ENCODE assay signal across 1 cellular context in the genomic region with DNA sequence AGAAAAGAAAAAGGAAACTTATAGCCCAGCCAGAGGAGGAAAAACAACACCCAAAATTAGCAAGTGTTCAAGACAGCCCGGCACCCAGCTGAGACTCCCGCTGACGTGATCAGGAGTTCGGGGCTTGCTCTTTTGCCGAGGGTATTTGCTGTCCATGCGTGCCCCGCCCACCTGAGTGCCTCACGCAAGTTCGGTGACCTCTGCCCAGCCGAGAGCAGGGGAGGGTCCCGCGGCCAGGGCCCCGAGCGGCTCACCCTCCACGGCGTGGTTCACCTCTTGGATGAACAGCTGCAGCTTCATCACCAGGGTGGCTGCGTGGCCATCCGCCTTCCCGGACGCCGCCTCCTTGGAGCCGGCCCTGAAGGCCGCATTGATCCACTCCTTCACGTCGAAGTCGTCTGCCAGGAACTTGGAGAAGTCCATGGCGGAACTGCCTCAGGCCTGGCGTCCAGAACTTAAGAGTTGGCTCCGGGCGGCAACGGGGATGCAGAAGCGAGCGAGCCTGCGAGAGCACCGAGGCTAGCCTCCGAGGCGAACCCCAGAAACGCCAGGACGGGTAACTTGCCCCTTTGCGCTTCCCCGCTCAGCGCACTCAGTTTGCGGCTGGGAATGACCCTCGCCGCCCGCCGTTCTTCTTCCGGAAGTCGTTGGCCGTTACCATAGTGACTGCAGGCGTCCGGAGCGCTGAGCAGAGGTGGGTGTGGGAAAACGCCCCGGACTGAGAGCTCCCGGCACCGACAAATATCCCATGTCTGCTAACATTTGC.
TF ChIP-seq lines count a peak whose summit lies in the region.

A gene (minus strand): TSS at position 618 of the 766 bp plus-strand sequence. CDS start 195 bp downstream, at position 423.

TF ChIP-seq in GM12878, 131 proteins besides CTCF, POLR2A, EP300 and RAD21 (continued from another document and continues in another):
- TF ChIP-seq, protein P1, sequence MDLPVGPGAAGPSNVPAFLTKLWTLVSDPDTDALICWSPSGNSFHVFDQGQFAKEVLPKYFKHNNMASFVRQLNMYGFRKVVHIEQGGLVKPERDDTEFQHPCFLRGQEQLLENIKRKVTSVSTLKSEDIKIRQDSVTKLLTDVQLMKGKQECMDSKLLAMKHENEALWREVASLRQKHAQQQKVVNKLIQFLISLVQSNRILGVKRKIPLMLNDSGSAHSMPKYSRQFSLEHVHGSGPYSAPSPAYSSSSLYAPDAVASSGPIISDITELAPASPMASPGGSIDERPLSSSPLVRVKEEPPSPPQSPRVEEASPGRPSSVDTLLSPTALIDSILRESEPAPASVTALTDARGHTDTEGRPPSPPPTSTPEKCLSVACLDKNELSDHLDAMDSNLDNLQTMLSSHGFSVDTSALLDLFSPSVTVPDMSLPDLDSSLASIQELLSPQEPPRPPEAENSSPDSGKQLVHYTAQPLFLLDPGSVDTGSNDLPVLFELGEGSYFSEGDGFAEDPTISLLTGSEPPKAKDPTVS (IDR thresholded peaks at IDR 0.05; ENCODE audit: low read depth, low read length) = no peak
- TF ChIP-seq, protein P2, sequence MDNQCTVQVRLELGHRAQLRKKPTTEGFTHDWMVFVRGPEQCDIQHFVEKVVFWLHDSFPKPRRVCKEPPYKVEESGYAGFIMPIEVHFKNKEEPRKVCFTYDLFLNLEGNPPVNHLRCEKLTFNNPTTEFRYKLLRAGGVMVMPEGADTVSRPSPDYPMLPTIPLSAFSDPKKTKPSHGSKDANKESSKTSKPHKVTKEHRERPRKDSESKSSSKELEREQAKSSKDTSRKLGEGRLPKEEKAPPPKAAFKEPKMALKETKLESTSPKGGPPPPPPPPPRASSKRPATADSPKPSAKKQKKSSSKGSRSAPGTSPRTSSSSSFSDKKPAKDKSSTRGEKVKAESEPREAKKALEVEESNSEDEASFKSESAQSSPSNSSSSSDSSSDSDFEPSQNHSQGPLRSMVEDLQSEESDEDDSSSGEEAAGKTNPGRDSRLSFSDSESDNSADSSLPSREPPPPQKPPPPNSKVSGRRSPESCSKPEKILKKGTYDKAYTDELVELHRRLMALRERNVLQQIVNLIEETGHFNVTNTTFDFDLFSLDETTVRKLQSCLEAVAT (IDR thresholded peaks at IDR 0.05) = no peak
- TF ChIP-seq, protein P3, sequence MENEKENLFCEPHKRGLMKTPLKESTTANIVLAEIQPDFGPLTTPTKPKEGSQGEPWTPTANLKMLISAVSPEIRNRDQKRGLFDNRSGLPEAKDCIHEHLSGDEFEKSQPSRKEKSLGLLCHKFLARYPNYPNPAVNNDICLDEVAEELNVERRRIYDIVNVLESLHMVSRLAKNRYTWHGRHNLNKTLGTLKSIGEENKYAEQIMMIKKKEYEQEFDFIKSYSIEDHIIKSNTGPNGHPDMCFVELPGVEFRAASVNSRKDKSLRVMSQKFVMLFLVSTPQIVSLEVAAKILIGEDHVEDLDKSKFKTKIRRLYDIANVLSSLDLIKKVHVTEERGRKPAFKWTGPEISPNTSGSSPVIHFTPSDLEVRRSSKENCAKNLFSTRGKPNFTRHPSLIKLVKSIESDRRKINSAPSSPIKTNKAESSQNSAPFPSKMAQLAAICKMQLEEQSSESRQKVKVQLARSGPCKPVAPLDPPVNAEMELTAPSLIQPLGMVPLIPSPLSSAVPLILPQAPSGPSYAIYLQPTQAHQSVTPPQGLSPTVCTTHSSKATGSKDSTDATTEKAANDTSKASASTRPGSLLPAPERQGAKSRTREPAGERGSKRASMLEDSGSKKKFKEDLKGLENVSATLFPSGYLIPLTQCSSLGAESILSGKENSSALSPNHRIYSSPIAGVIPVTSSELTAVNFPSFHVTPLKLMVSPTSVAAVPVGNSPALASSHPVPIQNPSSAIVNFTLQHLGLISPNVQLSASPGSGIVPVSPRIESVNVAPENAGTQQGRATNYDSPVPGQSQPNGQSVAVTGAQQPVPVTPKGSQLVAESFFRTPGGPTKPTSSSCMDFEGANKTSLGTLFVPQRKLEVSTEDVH (IDR thresholded peaks at IDR 0.05; ENCODE audit: low read depth, partially characterized antibody) = no peak
- 0 out of 2 replicates have a peak, but pooled peaks have one; percentile 77 for TF ChIP-seq STAT1 (conservative IDR thresholded peaks at IDR 0.05)
- no peak for TF ChIP-seq SMAD5 (IDR thresholded peaks at IDR 0.05; ENCODE audit: low read depth)
- TF ChIP-seq, protein P4, sequence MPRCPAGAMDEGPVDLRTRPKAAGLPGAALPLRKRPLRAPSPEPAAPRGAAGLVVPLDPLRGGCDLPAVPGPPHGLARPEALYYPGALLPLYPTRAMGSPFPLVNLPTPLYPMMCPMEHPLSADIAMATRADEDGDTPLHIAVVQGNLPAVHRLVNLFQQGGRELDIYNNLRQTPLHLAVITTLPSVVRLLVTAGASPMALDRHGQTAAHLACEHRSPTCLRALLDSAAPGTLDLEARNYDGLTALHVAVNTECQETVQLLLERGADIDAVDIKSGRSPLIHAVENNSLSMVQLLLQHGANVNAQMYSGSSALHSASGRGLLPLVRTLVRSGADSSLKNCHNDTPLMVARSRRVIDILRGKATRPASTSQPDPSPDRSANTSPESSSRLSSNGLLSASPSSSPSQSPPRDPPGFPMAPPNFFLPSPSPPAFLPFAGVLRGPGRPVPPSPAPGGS (IDR thresholded peaks at IDR 0.05; ENCODE audit: borderline replicate concordance, insufficient read depth, low read depth, low read length, poor library complexity, severe bottlenecking) = peak; percentile 51
- TF ChIP-seq ASH2L (IDR thresholded peaks at IDR 0.05; ENCODE audit: borderline replicate concordance, low read depth) = no peak
- TF ChIP-seq RBBP5 (conservative IDR thresholded peaks at IDR 0.05) = no peak
- no peak for TF ChIP-seq PAX8 (IDR thresholded peaks at IDR 0.05)
- TF ChIP-seq YBX1 (IDR thresholded peaks at IDR 0.05) = no peak
- TF ChIP-seq FOS (IDR thresholded peaks at IDR 0.05; ENCODE audit: borderline replicate concordance, extremely low read depth, insufficient read length) = no peak
- peak; percentile 95 for TF ChIP-seq NR2F1 (conservative IDR thresholded peaks at IDR 0.05)
- TF ChIP-seq ZNF207 (IDR thresholded peaks at IDR 0.05; ENCODE audit: borderline replicate concordance) = peak; percentile 69
- TF ChIP-seq SMC3 (IDR thresholded peaks at IDR 0.05; ENCODE audit: borderline replicate concordance, low read length) = no peak
- TF ChIP-seq, protein P5, sequence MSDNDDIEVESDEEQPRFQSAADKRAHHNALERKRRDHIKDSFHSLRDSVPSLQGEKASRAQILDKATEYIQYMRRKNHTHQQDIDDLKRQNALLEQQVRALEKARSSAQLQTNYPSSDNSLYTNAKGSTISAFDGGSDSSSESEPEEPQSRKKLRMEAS (IDR thresholded peaks at IDR 0.05; ENCODE audit: low read depth, low read length) = no peak
- no peak for TF ChIP-seq SPI1 (IDR thresholded peaks at IDR 0.05; ENCODE audit: borderline replicate concordance, insufficient read depth, low read depth, low read length)
- TF ChIP-seq GATAD2B (conservative IDR thresholded peaks at IDR 0.05; ENCODE audit: low read depth) = peak; percentile 82; the same call in 1 of the 2 replicates
- TF ChIP-seq, protein P6, sequence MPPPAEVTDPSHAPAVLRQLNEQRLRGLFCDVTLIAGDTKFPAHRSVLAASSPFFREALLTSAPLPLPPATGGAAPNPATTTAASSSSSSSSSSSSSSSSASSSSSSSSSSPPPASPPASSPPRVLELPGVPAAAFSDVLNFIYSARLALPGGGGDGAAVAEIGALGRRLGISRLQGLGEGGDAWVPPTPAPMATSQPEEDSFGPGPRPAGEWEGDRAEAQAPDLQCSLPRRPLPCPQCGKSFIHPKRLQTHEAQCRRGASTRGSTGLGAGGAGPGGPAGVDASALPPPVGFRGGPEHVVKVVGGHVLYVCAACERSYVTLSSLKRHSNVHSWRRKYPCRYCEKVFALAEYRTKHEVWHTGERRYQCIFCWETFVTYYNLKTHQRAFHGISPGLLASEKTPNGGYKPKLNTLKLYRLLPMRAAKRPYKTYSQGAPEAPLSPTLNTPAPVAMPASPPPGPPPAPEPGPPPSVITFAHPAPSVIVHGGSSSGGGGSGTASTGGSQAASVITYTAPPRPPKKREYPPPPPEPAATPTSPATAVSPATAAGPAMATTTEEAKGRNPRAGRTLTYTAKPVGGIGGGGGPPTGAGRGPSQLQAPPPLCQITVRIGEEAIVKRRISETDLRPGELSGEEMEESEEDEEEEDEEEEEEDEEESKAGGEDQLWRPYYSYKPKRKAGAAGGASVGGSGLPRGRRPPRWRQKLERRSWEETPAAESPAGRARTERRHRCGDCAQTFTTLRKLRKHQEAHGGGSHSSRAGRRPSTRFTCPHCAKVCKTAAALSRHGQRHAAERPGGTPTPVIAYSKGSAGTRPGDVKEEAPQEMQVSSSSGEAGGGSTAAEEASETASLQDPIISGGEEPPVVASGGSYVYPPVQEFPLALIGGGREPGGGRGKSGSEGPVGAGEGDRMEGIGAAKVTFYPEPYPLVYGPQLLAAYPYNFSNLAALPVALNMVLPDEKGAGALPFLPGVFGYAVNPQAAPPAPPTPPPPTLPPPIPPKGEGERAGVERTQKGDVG (CRISPR knock-in tag; IDR thresholded peaks at IDR 0.05) = no peak
- 0 out of 2 replicates have a peak, but pooled peaks have one; percentile 45 for TF ChIP-seq HDGF (IDR thresholded peaks at IDR 0.05)
- TF ChIP-seq POLR2AphosphoS5 (IDR thresholded peaks at IDR 0.05; ENCODE audit: low read length) = peak; percentile 51; the same call in 1 of the 2 replicates
- peak; percentile 52 for TF ChIP-seq RELA (IDR thresholded peaks at IDR 0.05; ENCODE audit: borderline replicate concordance, partially characterized antibody)
- TF ChIP-seq CREM (IDR thresholded peaks at IDR 0.05; ENCODE audit: low read depth) = peak; percentile 60; the same call in 1 of the 2 replicates
- no peak for TF ChIP-seq FOXM1 (IDR thresholded peaks at IDR 0.05; ENCODE audit: low read depth, low read length)
- TF ChIP-seq KDM1A (IDR thresholded peaks at IDR 0.05; ENCODE audit: borderline replicate concordance) = no peak
- TF ChIP-seq CBFB (IDR thresholded peaks at IDR 0.05; ENCODE audit: low read depth) = peak; percentile 88
- no peak for TF ChIP-seq HDAC6 (IDR thresholded peaks at IDR 0.05; ENCODE audit: unreplicated experiment)
- TF ChIP-seq MEF2B (IDR thresholded peaks at IDR 0.05; ENCODE audit: partially characterized antibody, poor library complexity, severe bottlenecking) = peak; percentile 25
- peak; percentile 97 for TF ChIP-seq SIN3A (IDR thresholded peaks at IDR 0.05; ENCODE audit: low read depth, low read length)
- TF ChIP-seq, protein P7, sequence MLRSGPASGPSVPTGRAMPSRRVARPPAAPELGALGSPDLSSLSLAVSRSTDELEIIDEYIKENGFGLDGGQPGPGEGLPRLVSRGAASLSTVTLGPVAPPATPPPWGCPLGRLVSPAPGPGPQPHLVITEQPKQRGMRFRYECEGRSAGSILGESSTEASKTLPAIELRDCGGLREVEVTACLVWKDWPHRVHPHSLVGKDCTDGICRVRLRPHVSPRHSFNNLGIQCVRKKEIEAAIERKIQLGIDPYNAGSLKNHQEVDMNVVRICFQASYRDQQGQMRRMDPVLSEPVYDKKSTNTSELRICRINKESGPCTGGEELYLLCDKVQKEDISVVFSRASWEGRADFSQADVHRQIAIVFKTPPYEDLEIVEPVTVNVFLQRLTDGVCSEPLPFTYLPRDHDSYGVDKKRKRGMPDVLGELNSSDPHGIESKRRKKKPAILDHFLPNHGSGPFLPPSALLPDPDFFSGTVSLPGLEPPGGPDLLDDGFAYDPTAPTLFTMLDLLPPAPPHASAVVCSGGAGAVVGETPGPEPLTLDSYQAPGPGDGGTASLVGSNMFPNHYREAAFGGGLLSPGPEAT (IDR thresholded peaks at IDR 0.05; ENCODE audit: low read depth) = peak; percentile 59
- no peak for TF ChIP-seq TBL1XR1 (IDR thresholded peaks at IDR 0.05; ENCODE audit: low read depth, low read length)
- TF ChIP-seq, protein P8, sequence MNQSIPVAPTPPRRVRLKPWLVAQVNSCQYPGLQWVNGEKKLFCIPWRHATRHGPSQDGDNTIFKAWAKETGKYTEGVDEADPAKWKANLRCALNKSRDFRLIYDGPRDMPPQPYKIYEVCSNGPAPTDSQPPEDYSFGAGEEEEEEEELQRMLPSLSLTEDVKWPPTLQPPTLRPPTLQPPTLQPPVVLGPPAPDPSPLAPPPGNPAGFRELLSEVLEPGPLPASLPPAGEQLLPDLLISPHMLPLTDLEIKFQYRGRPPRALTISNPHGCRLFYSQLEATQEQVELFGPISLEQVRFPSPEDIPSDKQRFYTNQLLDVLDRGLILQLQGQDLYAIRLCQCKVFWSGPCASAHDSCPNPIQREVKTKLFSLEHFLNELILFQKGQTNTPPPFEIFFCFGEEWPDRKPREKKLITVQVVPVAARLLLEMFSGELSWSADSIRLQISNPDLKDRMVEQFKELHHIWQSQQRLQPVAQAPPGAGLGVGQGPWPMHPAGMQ (IDR thresholded peaks at IDR 0.05; ENCODE audit: borderline replicate concordance) = no peak
- TF ChIP-seq DPF2 (IDR thresholded peaks at IDR 0.05) = peak; percentile 73; the same call in 1 of the 2 replicates
- TF ChIP-seq, protein P9, sequence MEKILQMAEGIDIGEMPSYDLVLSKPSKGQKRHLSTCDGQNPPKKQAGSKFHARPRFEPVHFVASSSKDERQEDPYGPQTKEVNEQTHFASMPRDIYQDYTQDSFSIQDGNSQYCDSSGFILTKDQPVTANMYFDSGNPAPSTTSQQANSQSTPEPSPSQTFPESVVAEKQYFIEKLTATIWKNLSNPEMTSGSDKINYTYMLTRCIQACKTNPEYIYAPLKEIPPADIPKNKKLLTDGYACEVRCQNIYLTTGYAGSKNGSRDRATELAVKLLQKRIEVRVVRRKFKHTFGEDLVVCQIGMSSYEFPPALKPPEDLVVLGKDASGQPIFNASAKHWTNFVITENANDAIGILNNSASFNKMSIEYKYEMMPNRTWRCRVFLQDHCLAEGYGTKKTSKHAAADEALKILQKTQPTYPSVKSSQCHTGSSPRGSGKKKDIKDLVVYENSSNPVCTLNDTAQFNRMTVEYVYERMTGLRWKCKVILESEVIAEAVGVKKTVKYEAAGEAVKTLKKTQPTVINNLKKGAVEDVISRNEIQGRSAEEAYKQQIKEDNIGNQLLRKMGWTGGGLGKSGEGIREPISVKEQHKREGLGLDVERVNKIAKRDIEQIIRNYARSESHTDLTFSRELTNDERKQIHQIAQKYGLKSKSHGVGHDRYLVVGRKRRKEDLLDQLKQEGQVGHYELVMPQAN (conservative IDR thresholded peaks at IDR 0.05) = peak; percentile 96
- TF ChIP-seq, protein P10, sequence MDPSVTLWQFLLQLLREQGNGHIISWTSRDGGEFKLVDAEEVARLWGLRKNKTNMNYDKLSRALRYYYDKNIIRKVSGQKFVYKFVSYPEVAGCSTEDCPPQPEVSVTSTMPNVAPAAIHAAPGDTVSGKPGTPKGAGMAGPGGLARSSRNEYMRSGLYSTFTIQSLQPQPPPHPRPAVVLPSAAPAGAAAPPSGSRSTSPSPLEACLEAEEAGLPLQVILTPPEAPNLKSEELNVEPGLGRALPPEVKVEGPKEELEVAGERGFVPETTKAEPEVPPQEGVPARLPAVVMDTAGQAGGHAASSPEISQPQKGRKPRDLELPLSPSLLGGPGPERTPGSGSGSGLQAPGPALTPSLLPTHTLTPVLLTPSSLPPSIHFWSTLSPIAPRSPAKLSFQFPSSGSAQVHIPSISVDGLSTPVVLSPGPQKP (IDR thresholded peaks at IDR 0.05; ENCODE audit: low read depth, low read length) = peak; percentile 69
- no peak for TF ChIP-seq MYB (IDR thresholded peaks at IDR 0.05; ENCODE audit: borderline replicate concordance, low read depth, low read length)
- peak; percentile 94 for TF ChIP-seq IKZF1 (conservative IDR thresholded peaks at IDR 0.05)
- TF ChIP-seq EGR1 (IDR thresholded peaks at IDR 0.05; ENCODE audit: borderline replicate concordance in 1 of 2, low read depth in 2 of 2, low read length in 2 of 2) = 0 out of 3 replicates have a peak, but pooled peaks of 1 of the 2 experiments have one; percentile 61
- TF ChIP-seq RCOR1 (conservative IDR thresholded peaks at IDR 0.05; ENCODE audit: low read depth, low read length) = no peak
